ENCODE assay signal across 8 cellular contexts in genomic region chr15:45378913-45379262, GRCh38. TPM values are rescaled to one million over a fixed set of nuclear protein-coding genes. Genes with fewer than 3 reads are reported as not detected.
DNase-seq lines count a peak whose midpoint lies in the region; ATAC-seq and TF ChIP-seq lines count a peak whose summit lies in the region.

No MANE protein-coding gene starts in this region.

- TF ChIP-seq CTCF in colonic mucosa (IDR thresholded peaks at IDR 0.05) (no peak), upper lobe of left lung (IDR thresholded peaks at IDR 0.05) (no peak)

- H3K36me3 ChIP-seq in colonic mucosa = no peaks in the 10 kb centered on the region
- no peaks in the 10 kb centered on the region for H3K36me3 ChIP-seq in upper lobe of left lung

- no peak for TF ChIP-seq POLR2A in upper lobe of left lung (IDR thresholded peaks at IDR 0.05)

- peaks cover 39% of the 10 kb centered on the region for H3K27me3 Mint-ChIP-seq in activated naive CD4-positive, alpha-beta T cell treated with anti-CD3 and anti-CD28 coated beads, Interleukin-2, amount 50 U/mL, for 24 hours

- H3K27ac ChIP-seq in colonic mucosa = no peak overlapping the region
- H3K27ac ChIP-seq in upper lobe of left lung = peak overlapping the region in 1 of 4 donors; percentile 61

- DNase-seq in activated naive CD4-positive, alpha-beta T cell treated with anti-CD3 and anti-CD28 coated beads, Interleukin-2, amount 50 U/mL, for 72 hours (ENCODE audit: low spot score in 2 of 2) = no peak
- DNase-seq in colonic mucosa = no peak
- no peak for DNase-seq in upper lobe of left lung
- DNase-seq in SKM-1 (lab: John Stamatoyannopoulos, UW; ENCODE audit: unreplicated experiment) = no peak

- no peak for TF ChIP-seq EP300 in upper lobe of left lung (IDR thresholded peaks at IDR 0.05)

- intact Hi-C loops in colonic mucosa (cut with DNase I) = no loop called here

- H3K9me3 ChIP-seq in colonic mucosa = no peaks in the 10 kb centered on the region
- H3K9me3 ChIP-seq in mononuclear cell (ENCODE audit: low read depth, low read length) = no peaks in the 10 kb centered on the region
- no peaks in the 10 kb centered on the region for H3K9me3 ChIP-seq in upper lobe of left lung

- peak overlapping the region; percentile 71 for H3K4me3 Mint-ChIP-seq in activated naive CD4-positive, alpha-beta T cell treated with anti-CD3 and anti-CD28 coated beads, Interleukin-2, amount 50 U/mL, for 24 hours

- H3K4me1 Mint-ChIP-seq in activated naive CD4-positive, alpha-beta T cell treated with anti-CD3 and anti-CD28 coated beads, Interleukin-2, amount 50 U/mL, for 24 hours = peaks cover 22% of the 10 kb centered on the region

- WGBS in upper lobe of left lung, 2 donors = 48 to 60% methylated on average over 11 of the region's 11 CpGs

- no peak for ATAC-seq in activated naive CD4-positive, alpha-beta T cell treated with anti-CD3 and anti-CD28 coated beads, Interleukin-2, amount 50 U/mL, for 72 hours
- ATAC-seq in upper lobe of left lung (ENCODE audit: low FRiP score in 2 of 2) (no peak), HG03521 (IDR thresholded peaks at IDR 0.05; ENCODE audit: unreplicated experiment) (no peak), GM19467 (IDR thresholded peaks at IDR 0.05; ENCODE audit: unreplicated experiment) (no peak)

- H3K27me3 ChIP-seq in colonic mucosa = no peaks in the 10 kb centered on the region
- peaks cover 44% of the 10 kb centered on the region for H3K27me3 ChIP-seq in mononuclear cell (ENCODE audit: insufficient read depth, low read length)
- peaks cover 0 to 17% (median 4%) of the 10 kb centered on the region in 4 donors for H3K27me3 ChIP-seq in upper lobe of left lung

- no peak overlapping the region for H3K9ac ChIP-seq in colonic mucosa (ENCODE audit: low read depth in 2 of 2, low read length in 2 of 2)

- H3K9me3 Mint-ChIP-seq in activated naive CD4-positive, alpha-beta T cell treated with anti-CD3 and anti-CD28 coated beads, Interleukin-2, amount 50 U/mL, for 24 hours = no peaks in the 10 kb centered on the region
- no peaks in the 10 kb centered on the region for H3K9me3 Mint-ChIP-seq in activated naive CD4-positive, alpha-beta T cell treated with anti-CD3 and anti-CD28 coated beads, Interleukin-2, amount 50 U/mL, for 72 hours

- H3K27ac Mint-ChIP-seq in activated naive CD4-positive, alpha-beta T cell treated with anti-CD3 and anti-CD28 coated beads, Interleukin-2, amount 50 U/mL, for 24 hours = no peak overlapping the region
- no peak overlapping the region for H3K27ac Mint-ChIP-seq in activated naive CD4-positive, alpha-beta T cell treated with anti-CD3 and anti-CD28 coated beads, Interleukin-2, amount 50 U/mL, for 72 hours

- H3K4me3 ChIP-seq in colonic mucosa = peak overlapping the region; percentile 43
- H3K4me3 ChIP-seq in mononuclear cell (ENCODE audit: low read length) = peak overlapping the region; percentile 42
- peak overlapping the region in 3 of 4 donors; percentile 49 to 65 (median 60) for H3K4me3 ChIP-seq in upper lobe of left lung

- H3K4me1 ChIP-seq in colonic mucosa (no peaks in the 10 kb centered on the region), mononuclear cell (ENCODE audit: insufficient read depth, low read length) (peaks cover 16% of the 10 kb centered on the region), upper lobe of left lung (peaks cover 15 to 17% (median 15%) of the 10 kb centered on the region in 4 donors)

- H3K36me3 Mint-ChIP-seq in activated naive CD4-positive, alpha-beta T cell treated with anti-CD3 and anti-CD28 coated beads, Interleukin-2, amount 50 U/mL, for 24 hours = no peaks in the 10 kb centered on the region
- H3K36me3 Mint-ChIP-seq in activated naive CD4-positive, alpha-beta T cell treated with anti-CD3 and anti-CD28 coated beads, Interleukin-2, amount 50 U/mL, for 72 hours = peaks cover 0 to 4% of the 10 kb centered on the region in 2 donors

RNA-seq across cellular contexts. Expression of gene GATM, which starts 0.5 kb away (rescaled TPM):
- total RNA-seq in activated naive CD4-positive, alpha-beta T cell treated with anti-CD3 and anti-CD28 coated beads, Interleukin-2, amount 50 U/mL, for 72 hours = 1 to 10 TPM; 1.4 to 3.7 TPM
- total RNA-seq in colonic mucosa (10 to 100 TPM in 1 of 2 donors, 1 to 10 TPM in 1; 6.4 to 17.9 TPM), mononuclear cell (2.3 TPM), upper lobe of left lung (10 to 100 TPM in 1 of 6 donors, 1 to 10 TPM in 5; 3.2 to 13.6 (median 6.6) TPM)
